ENCODE assay signal across 8 cellular contexts in the genomic region with DNA sequence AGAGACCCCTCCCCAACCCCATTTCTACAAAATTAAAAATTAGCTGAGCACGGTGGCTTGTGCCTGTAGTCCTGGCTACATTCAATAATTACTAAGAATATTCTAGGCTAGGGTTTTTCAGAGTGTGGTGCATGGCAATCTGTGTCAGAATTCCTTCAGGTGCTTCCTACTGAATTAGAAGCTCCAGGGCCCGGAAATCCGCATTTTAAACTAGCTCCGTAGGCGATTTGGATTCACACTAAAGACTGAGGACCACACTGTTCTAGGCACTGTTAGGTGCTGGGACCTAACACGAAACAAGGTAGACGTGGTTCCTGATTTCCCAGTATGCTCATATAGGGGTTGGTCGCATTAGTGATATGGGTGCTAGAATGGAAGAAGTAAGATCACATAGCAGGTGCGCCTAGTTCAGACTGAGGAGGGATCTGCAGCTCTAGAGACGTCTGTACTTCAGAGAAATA. TPM values are rescaled to one million over a fixed set of nuclear protein-coding genes. Genes with fewer than 3 reads are reported as not detected.
A peak's percentile ranks its signal among the peaks of the same experiment; 100 is the strongest.
DNase-seq lines count a peak whose midpoint lies in the region; ATAC-seq, FAIRE-seq and TF ChIP-seq lines count a peak whose summit lies in the region.

No MANE protein-coding gene starts in this region.

- no peak for TF ChIP-seq CTCF in Loucy (conservative IDR thresholded peaks at IDR 0.05; ENCODE audit: low read length)
- TF ChIP-seq CTCF in H1 (IDR thresholded peaks at IDR 0.05; ENCODE audit: control extremely low read depth in 1 of 3, insufficient read depth in 1 of 3, low read depth in 1 of 3, low read length in 3 of 3), result no peak
- TF ChIP-seq CTCF in omental fat pad (IDR thresholded peaks at IDR 0.05), result no peak

- H3F3A ChIP-seq in Loucy (ENCODE audit: low read depth), result 0 out of 2 replicates have a peak, but pooled peaks cover 5% of the 10 kb centered on the region

- peak overlapping the region; percentile 99 for H3K4me2 ChIP-seq in Loucy (ENCODE audit: low read depth, low read length, poor library complexity, severe bottlenecking)
- peak overlapping the region; percentile 94 to 100 for H3K4me2 ChIP-seq in H1 (ENCODE audit: insufficient read depth in 1 of 2, low read depth in 2 of 2, low read length in 2 of 2)

- no peaks in the 10 kb centered on the region for H3K79me1 ChIP-seq in H1 (ENCODE audit: low read depth, low read length)

- H3K79me2 ChIP-seq in Loucy (ENCODE audit: insufficient read depth, low read length), result peaks cover 9% of the 10 kb centered on the region; the same call in 1 of the 2 replicates
- no peaks in the 10 kb centered on the region for H3K79me2 ChIP-seq in H1 (ENCODE audit: control insufficient read depth in 1 of 2, insufficient read depth in 2 of 2, low read length in 2 of 2)

- H3K9me3 ChIP-seq in Loucy (ENCODE audit: insufficient read depth, low read depth, low read length) (peaks cover 8% of the 10 kb centered on the region; the same call in 1 of the 2 replicates), H1 (ENCODE audit: insufficient read depth in 2 of 2, low read depth in 1 of 2, low read length in 1 of 2) (no peaks in the 10 kb centered on the region; a peak in 1 of 4 replicates)

- H2BK5ac ChIP-seq in H1 (ENCODE audit: low read depth, low read length), result peak overlapping the region; percentile 26; the same call in 1 of the 2 replicates

- H2BK12ac ChIP-seq in H1 (ENCODE audit: low read depth, low read length), result peak overlapping the region; percentile 39; the same call in 1 of the 2 replicates

- no peak overlapping the region for H4K5ac ChIP-seq in H1 (ENCODE audit: insufficient read length, low read depth, low read length)

- H4K91ac ChIP-seq in H1 (replicated peaks; ENCODE audit: insufficient read length, low read length), result no peak overlapping the region

- H2AK5ac ChIP-seq in H1 (ENCODE audit: low read depth, low read length), result peak overlapping the region; percentile 71; the same call in 1 of the 2 replicates

- peak; percentile 20 to 22 for ATAC-seq in activated T-cell treated with anti-CD3 and anti-CD28 coated beads, Interleukin-2, amount 50 U/mL, for 4 hours
- ATAC-seq in omental fat pad (ENCODE audit: low FRiP score), result peak; percentile 37

- no peak overlapping the region for H3K23ac ChIP-seq in H1 (ENCODE audit: insufficient read length)

- 0 out of 2 replicates have a peak overlapping the region, but pooled peaks have one; percentile 53 for H2BK15ac ChIP-seq in H1 (ENCODE audit: low read length)

- H4K8ac ChIP-seq in H1 (ENCODE audit: extremely low read depth, insufficient read depth, low read length), result peak overlapping the region; percentile 81; the same call in 1 of the 2 replicates

- TF ChIP-seq EP300 in H1 (IDR thresholded peaks at IDR 0.05; ENCODE audit: borderline replicate concordance in 1 of 2, low read depth in 2 of 2, low read length in 2 of 2), result no peak

- H3K9me2 ChIP-seq in Loucy (replicated peaks; ENCODE audit: low read depth, low read length), result no peaks in the 10 kb centered on the region

- no peak overlapping the region for H3K14ac ChIP-seq in H1 (ENCODE audit: insufficient read length)

- H3K36me3 Mint-ChIP-seq in activated T-cell treated with anti-CD3 and anti-CD28 coated beads, Interleukin-2, amount 50 U/mL, for 4 hours (ENCODE audit: insufficient read depth), result peaks cover 3% of the 10 kb centered on the region

- no peak overlapping the region for H2BK120ac ChIP-seq in H1 (replicated peaks; ENCODE audit: low read depth, low read length)

- no peak for TF ChIP-seq RAD21 in H1 (IDR thresholded peaks at IDR 0.05 in 1 of 2, conservative IDR thresholded peaks at IDR 0.05 in 1 of 2; ENCODE audit: low read depth in 2 of 2, low read length in 2 of 2)

- H3K4me3 ChIP-seq in Loucy (ENCODE audit: low read length, poor library complexity, severe bottlenecking) (peak overlapping the region; percentile 90), H1 (ENCODE audit: extremely low read depth in 1 of 4, insufficient read depth in 2 of 4, low read depth in 3 of 4, low read length in 4 of 4) (peak overlapping the region; percentile 70 to 80 (median 73))

- WGBS in H1 (ENCODE audit: extremely low coverage in 1 of 2, insufficient coverage in 1 of 2, insufficient read length in 1 of 2, insufficient replicate concordance in 2 of 2, low coverage in 1 of 2, low lambda C conversion rate in 2 of 2, missing lambda C conversion rate in 1 of 2), 2 experiments, result 25% methylated on average over 10 of the region's 10 CpGs; no CpG with 5 or more reads in 1 of the 2 experiments

- peak overlapping the region; percentile 84 for H3K4me3 Mint-ChIP-seq in activated T-cell treated with anti-CD3 and anti-CD28 coated beads, Interleukin-2, amount 50 U/mL, for 4 hours

- CTCF ChIA-PET in H1 (lab: Charles Lee; ENCODE audit: partially characterized antibody), result interaction anchor here (0.6 to 2.4 kb wide), 18 partner anchors 25 to 308 kb away, joined by 3 to 8 read pairs (median 3); partner anchors contain the start of genes CNPPD1 and TUBA4B

- H3K9ac ChIP-seq in Loucy (ENCODE audit: low read depth, low read length, poor library complexity, severe bottlenecking) (peak overlapping the region; percentile 87), H1 (replicated peaks in 1 of 4; ENCODE audit: extremely low read depth in 1 of 4, low read depth in 3 of 4, low read length in 3 of 4) (peak overlapping the region in 3 of 4 experiments; percentile 58 to 84 (median 63); a peak in 5 of 7 replicates)

- H3K4me1 ChIP-seq in Loucy (ENCODE audit: insufficient read depth, low read length, poor library complexity, severe bottlenecking) (peaks cover 18% of the 10 kb centered on the region), H1 (replicated peaks in 1 of 4; ENCODE audit: control insufficient read depth in 3 of 4, insufficient read depth in 4 of 4, low read length in 3 of 4) (peaks cover 0 to 6% (median 3%) of the 10 kb centered on the region in 4 experiments; a peak in 5 of 7 replicates)

- TF ChIP-seq POLR2A in H1 (IDR thresholded peaks at IDR 0.05; ENCODE audit: control extremely low read depth in 1 of 2, low read depth in 2 of 2, low read length in 2 of 2), result no peak

- no peak for DNase-seq in activated T-cell treated with anti-CD3 and anti-CD28 coated beads, Interleukin-2, amount 50 U/mL, for 4 hours
- DNase-seq in activated T-cell treated with anti-CD3 and anti-CD28 coated beads, Interleukin-2, amount 50 U/mL, for 48 hours, result no peak
- DNase-seq in H1 (ENCODE audit: low read depth in 1 of 2, low spot score in 2 of 2) (no peak), omental fat pad (ENCODE audit: low spot score) (no peak), NCI-H1436 (lab: John Stamatoyannopoulos, UW) (no peak), medulla oblongata (ENCODE audit: extremely low spot score) (no peak), HK-2 (ENCODE audit: unreplicated experiment) (no peak)

- no peak overlapping the region for H2BK20ac ChIP-seq in H1 (ENCODE audit: low read length)

- H3K27me3 ChIP-seq in Loucy (ENCODE audit: insufficient read depth, low read length, poor library complexity, severe bottlenecking) (no peaks in the 10 kb centered on the region), H1 (replicated peaks in 1 of 4; ENCODE audit: control insufficient read depth in 3 of 4, extremely low read depth in 1 of 4, insufficient read depth in 3 of 4, low read length in 3 of 4) (no peaks in the 10 kb centered on the region)

- H3K27me3 Mint-ChIP-seq in activated T-cell treated with anti-CD3 and anti-CD28 coated beads, Interleukin-2, amount 50 U/mL, for 4 hours (ENCODE audit: low read depth), result no peaks in the 10 kb centered on the region

- H3K4me1 Mint-ChIP-seq in activated T-cell treated with anti-CD3 and anti-CD28 coated beads, Interleukin-2, amount 50 U/mL, for 4 hours (ENCODE audit: low read depth), result peaks cover 27% of the 10 kb centered on the region

- H3K36me3 ChIP-seq in Loucy (ENCODE audit: insufficient read depth, low read length) (no peaks in the 10 kb centered on the region), H1 (ENCODE audit: control insufficient read depth in 2 of 4, insufficient read depth in 4 of 4, low read length in 3 of 4) (peaks cover 0 to 18% (median 6%) of the 10 kb centered on the region in 4 experiments; a peak in 5 of 8 replicates)

- peak overlapping the region; percentile 0 for H3K4ac ChIP-seq in H1 (replicated peaks; ENCODE audit: insufficient read length, low read depth, low read length)

- no peak overlapping the region for H3K56ac ChIP-seq in H1 (replicated peaks; ENCODE audit: insufficient read length, low read depth, low read length)

- peak overlapping the region; percentile 90 for H2AFZ ChIP-seq in Loucy (ENCODE audit: low read length)
- H2AFZ ChIP-seq in H1 (ENCODE audit: low read length), result peak overlapping the region; percentile 62

- no peaks in the 10 kb centered on the region for H3K9me3 Mint-ChIP-seq in activated T-cell treated with anti-CD3 and anti-CD28 coated beads, Interleukin-2, amount 50 U/mL, for 4 hours

- peak overlapping the region; percentile 51; the same call in 1 of the 2 replicates for H3K18ac ChIP-seq in H1 (ENCODE audit: extremely low read depth, low read length)

- FAIRE-seq in H1 (lab: Jason Lieb, UNC), result no peak

- H3K27ac ChIP-seq in H1 (ENCODE audit: low read depth, low read length), result peak overlapping the region; percentile 28; the same call in 1 of the 2 replicates

- POLR2A ChIA-PET in H1 (lab: Charles Lee; ENCODE audit: partially characterized antibody), result interaction anchor here (0.8 to 6.1 kb wide), 16 partner anchors 9 to 547 kb away, joined by 3 to 101 read pairs (median 4); partner anchors contain the start of genes ABCB6, ANKZF1, ATG9A and BCS1L

- peaks cover 10% of the 10 kb centered on the region for H3K23me2 ChIP-seq in H1 (ENCODE audit: low read depth, low read length)

- H4K20me1 ChIP-seq in Loucy (ENCODE audit: insufficient read depth, low read length, poor library complexity, severe bottlenecking) (peaks cover 4% of the 10 kb centered on the region), H1 (replicated peaks in 1 of 2; ENCODE audit: control insufficient read depth in 1 of 2, insufficient read depth in 2 of 2, low read length in 2 of 2) (peaks cover 0 to 2% of the 10 kb centered on the region in 2 experiments)

RNA-seq across cellular contexts. Expression of gene ZFAND2B, which starts 0.6 kb away (rescaled TPM):
- 10 to 100 TPM; 27.0 to 35.3 (median 31.7) TPM for total RNA-seq in activated T-cell treated with anti-CD3 and anti-CD28 coated beads, Interleukin-2, amount 50 U/mL, for 4 hours
- total RNA-seq in H1 (2021; fragmentation: NEBNext Ultra II Directional; extraction: Animal tissue kit (Norgen Biotek cat#: 25700)), result 16.0 and 16.6 TPM in 2 replicates
- polyA plus RNA-seq in H1 (2011; rRNA removed), result 17.9 and 20.2 TPM in 2 replicates
- polyA plus RNA-seq in H1 (2011; cell fraction: cytosol; rRNA removed), result 18.0 TPM
- 33.8 TPM for polyA plus RNA-seq in H1 (2011; cell fraction: nucleus; rRNA removed)
- polyA plus RNA-seq in H1 (2012, experiment 1 of 2), result 7.8 to 14.5 TPM (median 12.7 TPM) in 4 replicates
- polyA plus RNA-seq in H1 (2012, experiment 2 of 2), result 15.2 TPM
- polyA plus RNA-seq in H1 (2013, experiment 1 of 2), result 12.0 TPM
- 11.6 TPM for polyA plus RNA-seq in H1 (2013, experiment 2 of 2)
- 13.1 and 17.2 TPM in 2 replicates for polyA minus RNA-seq in H1 (2011; rRNA and poly(A)+ RNA removed)
- polyA minus RNA-seq in H1 (2011; cell fraction: cytosol; rRNA and poly(A)+ RNA removed), result 6.4 TPM
- 10.4 TPM for polyA minus RNA-seq in H1 (2011; cell fraction: nucleus; rRNA and poly(A)+ RNA removed)
- 10 to 100 TPM; 25.1 to 57.1 (median 40.1) TPM for total RNA-seq in omental fat pad

RNA-seq across cellular contexts. Expression of gene ABCB6, which starts 12.7 kb away (rescaled TPM):
- total RNA-seq in activated T-cell treated with anti-CD3 and anti-CD28 coated beads, Interleukin-2, amount 50 U/mL, for 4 hours, result 10 to 100 TPM; 14.8 to 17.2 (median 15.4) TPM
- 44.9 and 49.9 TPM in 2 replicates for total RNA-seq in H1 (2021; fragmentation: NEBNext Ultra II Directional; extraction: Animal tissue kit (Norgen Biotek cat#: 25700))
- 50.6 and 65.6 TPM in 2 replicates for polyA plus RNA-seq in H1 (2011; rRNA removed)
- 49.8 TPM for polyA plus RNA-seq in H1 (2011; cell fraction: cytosol; rRNA removed)
- polyA plus RNA-seq in H1 (2011; cell fraction: nucleus; rRNA removed), result 157 TPM
- polyA plus RNA-seq in H1 (2012, experiment 1 of 2), result 70.4 to 78.0 TPM (median 75.7 TPM) in 4 replicates
- 49.9 TPM for polyA plus RNA-seq in H1 (2012, experiment 2 of 2)
- 37.5 TPM for polyA plus RNA-seq in H1 (2013, experiment 1 of 2)
- polyA plus RNA-seq in H1 (2013, experiment 2 of 2), result 34.5 TPM
- 79.1 and 91.0 TPM in 2 replicates for polyA minus RNA-seq in H1 (2011; rRNA and poly(A)+ RNA removed)
- polyA minus RNA-seq in H1 (2011; cell fraction: cytosol; rRNA and poly(A)+ RNA removed), result 25.9 TPM
- 63.5 TPM for polyA minus RNA-seq in H1 (2011; cell fraction: nucleus; rRNA and poly(A)+ RNA removed)
- 10 to 100 TPM; 24.1 to 35.6 (median 28.8) TPM for total RNA-seq in omental fat pad

RNA-seq across cellular contexts. Expression of gene ATG9A, which starts 23.4 kb away (rescaled TPM):
- 10 to 100 TPM; 29.7 to 31.4 (median 31.4) TPM for total RNA-seq in activated T-cell treated with anti-CD3 and anti-CD28 coated beads, Interleukin-2, amount 50 U/mL, for 4 hours
- 43.6 and 43.8 TPM in 2 replicates for total RNA-seq in H1 (2021; fragmentation: NEBNext Ultra II Directional; extraction: Animal tissue kit (Norgen Biotek cat#: 25700))
- 66.8 and 82.2 TPM in 2 replicates for polyA plus RNA-seq in H1 (2011; rRNA removed)
- polyA plus RNA-seq in H1 (2011; cell fraction: cytosol; rRNA removed), result 47.5 TPM
- polyA plus RNA-seq in H1 (2011; cell fraction: nucleus; rRNA removed), result 77.0 TPM
- polyA plus RNA-seq in H1 (2012, experiment 1 of 2), result 36.0 to 48.2 TPM (median 43.0 TPM) in 4 replicates
- 67.7 TPM for polyA plus RNA-seq in H1 (2012, experiment 2 of 2)
- polyA plus RNA-seq in H1 (2013, experiment 1 of 2), result 46.7 TPM
- 47.3 TPM for polyA plus RNA-seq in H1 (2013, experiment 2 of 2)
- polyA minus RNA-seq in H1 (2011; rRNA and poly(A)+ RNA removed), result 95.5 and 105 TPM in 2 replicates
- 44.2 TPM for polyA minus RNA-seq in H1 (2011; cell fraction: cytosol; rRNA and poly(A)+ RNA removed)
- 45.0 TPM for polyA minus RNA-seq in H1 (2011; cell fraction: nucleus; rRNA and poly(A)+ RNA removed)
- total RNA-seq in omental fat pad, result 10 to 100 TPM; 24.4 to 52.2 (median 38.6) TPM

RNA-seq across cellular contexts. Expression of gene ANKZF1, which starts 23.6 kb away (rescaled TPM):
- 10 to 100 TPM; 40.8 to 52.1 (median 45.5) TPM for total RNA-seq in activated T-cell treated with anti-CD3 and anti-CD28 coated beads, Interleukin-2, amount 50 U/mL, for 4 hours
- total RNA-seq in H1 (2021; fragmentation: NEBNext Ultra II Directional; extraction: Animal tissue kit (Norgen Biotek cat#: 25700)), result 44.4 and 50.1 TPM in 2 replicates
- polyA plus RNA-seq in H1 (2011; rRNA removed), result 32.5 and 43.7 TPM in 2 replicates
- 45.5 TPM for polyA plus RNA-seq in H1 (2011; cell fraction: cytosol; rRNA removed)
- polyA plus RNA-seq in H1 (2011; cell fraction: nucleus; rRNA removed), result 197 TPM
- 46.6 to 53.3 TPM (median 50.4 TPM) in 4 replicates for polyA plus RNA-seq in H1 (2012, experiment 1 of 2)
- 26.9 TPM for polyA plus RNA-seq in H1 (2012, experiment 2 of 2)
- 31.9 TPM for polyA plus RNA-seq in H1 (2013, experiment 1 of 2)
- polyA plus RNA-seq in H1 (2013, experiment 2 of 2), result 30.1 TPM
- polyA minus RNA-seq in H1 (2011; rRNA and poly(A)+ RNA removed), result 33.2 and 37.7 TPM in 2 replicates
- 29.0 TPM for polyA minus RNA-seq in H1 (2011; cell fraction: cytosol; rRNA and poly(A)+ RNA removed)
- polyA minus RNA-seq in H1 (2011; cell fraction: nucleus; rRNA and poly(A)+ RNA removed), result 67.9 TPM
- 10 to 100 TPM; 13.5 to 77.4 (median 22.7) TPM for total RNA-seq in omental fat pad

RNA-seq across cellular contexts. Expression of gene RETREG2, which starts 27.9 kb away (rescaled TPM):
- 10 to 100 TPM; 55.0 to 63.1 (median 62.7) TPM for total RNA-seq in activated T-cell treated with anti-CD3 and anti-CD28 coated beads, Interleukin-2, amount 50 U/mL, for 4 hours
- 50.2 and 51.3 TPM in 2 replicates for total RNA-seq in H1 (2021; fragmentation: NEBNext Ultra II Directional; extraction: Animal tissue kit (Norgen Biotek cat#: 25700))
- 66.8 and 67.4 TPM in 2 replicates for polyA plus RNA-seq in H1 (2011; rRNA removed)
- polyA plus RNA-seq in H1 (2011; cell fraction: cytosol; rRNA removed), result 54.4 TPM
- 64.5 TPM for polyA plus RNA-seq in H1 (2011; cell fraction: nucleus; rRNA removed)
- 39.4 to 52.1 TPM (median 49.6 TPM) in 4 replicates for polyA plus RNA-seq in H1 (2012, experiment 1 of 2)
- polyA plus RNA-seq in H1 (2012, experiment 2 of 2), result 66.2 TPM
- polyA plus RNA-seq in H1 (2013, experiment 1 of 2), result 37.4 TPM
- 39.2 TPM for polyA plus RNA-seq in H1 (2013, experiment 2 of 2)
- polyA minus RNA-seq in H1 (2011; rRNA and poly(A)+ RNA removed), result 68.3 and 72.4 TPM in 2 replicates
- 37.4 TPM for polyA minus RNA-seq in H1 (2011; cell fraction: cytosol; rRNA and poly(A)+ RNA removed)
- 32.3 TPM for polyA minus RNA-seq in H1 (2011; cell fraction: nucleus; rRNA and poly(A)+ RNA removed)
- 10 to 100 TPM; 48.5 to 73.9 (median 57.7) TPM for total RNA-seq in omental fat pad
